ENCODE assay signal across 6 cellular contexts in the genomic region with DNA sequence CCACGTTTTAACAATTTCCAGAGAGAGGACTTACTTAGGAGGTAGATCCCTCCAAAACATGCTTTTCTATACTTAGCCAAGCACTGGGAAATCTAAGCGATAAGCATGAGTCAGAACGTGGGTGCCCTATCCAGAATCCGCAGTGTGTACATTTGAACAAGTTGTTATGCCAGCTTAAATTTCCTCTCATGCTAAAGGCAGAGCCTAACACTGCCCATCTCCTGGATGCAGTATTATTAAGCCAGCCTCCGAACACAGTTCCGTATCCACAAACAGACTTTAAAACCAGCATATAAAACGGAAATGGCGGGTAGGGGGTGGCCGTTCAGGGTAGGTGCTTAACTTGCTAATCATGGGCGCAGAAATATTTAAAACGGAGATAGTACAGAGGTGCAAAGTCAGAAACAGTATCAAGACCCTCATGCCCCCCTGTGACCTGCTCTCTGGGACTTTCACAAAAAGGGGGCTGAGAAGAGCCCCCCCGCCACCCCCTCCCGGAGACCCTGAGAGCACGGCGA. TPM values are rescaled to one million over a fixed set of nuclear protein-coding genes. Genes with fewer than 3 reads are reported as not detected.
DNase-seq lines count a peak whose midpoint lies in the region; ATAC-seq, FAIRE-seq and TF ChIP-seq lines count a peak whose summit lies in the region.

No MANE protein-coding gene starts in this region.

- TF ChIP-seq POLR2A in H1 (IDR thresholded peaks at IDR 0.05; ENCODE audit: control extremely low read depth in 1 of 2, low read depth in 2 of 2, low read length in 2 of 2): no peak

- H3K79me1 ChIP-seq in H1 (ENCODE audit: low read depth, low read length): no peaks in the 10 kb centered on the region

- no peak for TF ChIP-seq RAD21 in H1 (IDR thresholded peaks at IDR 0.05 in 1 of 2, conservative IDR thresholded peaks at IDR 0.05 in 1 of 2; ENCODE audit: low read depth in 2 of 2, low read length in 2 of 2)

- H3K36me3 ChIP-seq in H1 (ENCODE audit: control insufficient read depth in 2 of 4, insufficient read depth in 4 of 4, low read length in 3 of 4): no peaks in the 10 kb centered on the region; a peak in 1 of 8 replicates

- H4K5ac ChIP-seq in H1 (ENCODE audit: insufficient read length, low read depth, low read length): no peak overlapping the region

- no peak overlapping the region for H2AK5ac ChIP-seq in H1 (ENCODE audit: low read depth, low read length)

- H3K18ac ChIP-seq in H1 (ENCODE audit: extremely low read depth, low read length): no peak overlapping the region

- H3K14ac ChIP-seq in H1 (ENCODE audit: insufficient read length): no peak overlapping the region

- ATAC-seq in omental fat pad (ENCODE audit: low FRiP score) (peak; percentile 33), GM21717 (IDR thresholded peaks at IDR 0.05; ENCODE audit: unreplicated experiment) (no peak), HG03460 (IDR thresholded peaks at IDR 0.05; ENCODE audit: unreplicated experiment) (no peak)

- H3K79me2 ChIP-seq in H1 (ENCODE audit: control insufficient read depth in 1 of 2, insufficient read depth in 2 of 2, low read length in 2 of 2): no peaks in the 10 kb centered on the region

- TF ChIP-seq EP300 in H1 (IDR thresholded peaks at IDR 0.05; ENCODE audit: borderline replicate concordance in 1 of 2, low read depth in 2 of 2, low read length in 2 of 2): no peak

- no peak overlapping the region for H2BK5ac ChIP-seq in H1 (ENCODE audit: low read depth, low read length)

- no peak overlapping the region for H3K27ac ChIP-seq in H1 (ENCODE audit: low read depth, low read length)

- H2AFZ ChIP-seq in H1 (ENCODE audit: low read length): peak overlapping the region; percentile 77

- no peak overlapping the region for H3K56ac ChIP-seq in H1 (replicated peaks; ENCODE audit: insufficient read length, low read depth, low read length)

- CTCF ChIA-PET in H1 (lab: Charles Lee; ENCODE audit: partially characterized antibody): interaction anchor here (0.5 to 3.0 kb wide), 4 partner anchors 11 to 1803 kb away, joined by 3 to 11 read pairs (median 5); partner anchors contain the start of gene TERC

- no peak overlapping the region for H2BK20ac ChIP-seq in H1 (ENCODE audit: low read length)

- no peak overlapping the region for H3K4ac ChIP-seq in H1 (replicated peaks; ENCODE audit: insufficient read length, low read depth, low read length)

- H4K8ac ChIP-seq in H1 (ENCODE audit: extremely low read depth, insufficient read depth, low read length): peak overlapping the region; percentile 86; the same call in 1 of the 2 replicates

- 33% methylated on average over 15 of the region's 15 CpGs; no CpG with 5 or more reads in 1 of the 2 experiments for WGBS in H1 (ENCODE audit: extremely low coverage in 1 of 2, insufficient coverage in 1 of 2, insufficient read length in 1 of 2, insufficient replicate concordance in 2 of 2, low coverage in 1 of 2, low lambda C conversion rate in 2 of 2, missing lambda C conversion rate in 1 of 2), 2 experiments

- H2BK15ac ChIP-seq in H1 (ENCODE audit: low read length): no peak overlapping the region

- peaks cover 7 to 20% (median 10%) of the 10 kb centered on the region in 4 experiments; a peak in 6 of 7 replicates for H3K4me1 ChIP-seq in H1 (replicated peaks in 1 of 4; ENCODE audit: control insufficient read depth in 3 of 4, insufficient read depth in 4 of 4, low read length in 3 of 4)

- peak overlapping the region; percentile 79 to 93 for H3K4me2 ChIP-seq in H1 (ENCODE audit: insufficient read depth in 1 of 2, low read depth in 2 of 2, low read length in 2 of 2)

- H3K23me2 ChIP-seq in H1 (ENCODE audit: low read depth, low read length): peaks cover 4% of the 10 kb centered on the region; the same call in 1 of the 2 replicates

- H3K23ac ChIP-seq in H1 (ENCODE audit: insufficient read length): no peak overlapping the region

- H3K27me3 ChIP-seq in H1 (replicated peaks in 1 of 4; ENCODE audit: control insufficient read depth in 3 of 4, extremely low read depth in 1 of 4, insufficient read depth in 3 of 4, low read length in 3 of 4): peaks cover 0 to 7% (median 4%) of the 10 kb centered on the region in 4 experiments; a peak in 6 of 7 replicates

- no peak for FAIRE-seq in H1 (lab: Jason Lieb, UNC)

- H3K9ac ChIP-seq in H1 (replicated peaks in 1 of 4; ENCODE audit: extremely low read depth in 1 of 4, low read depth in 3 of 4, low read length in 3 of 4): peak overlapping the region in 2 of 4 experiments; percentile 37 to 63; a peak in 4 of 7 replicates

- POLR2A ChIA-PET in H1 (lab: Charles Lee; ENCODE audit: partially characterized antibody): interaction anchor here (0.9 to 3.8 kb wide), 4 partner anchors 14 to 39 kb away, joined by 3 to 20 read pairs (median 4); partner anchors contain the start of gene MYNN

- DNase-seq in GF-D8 (lab: John Stamatoyannopoulos, UW) (peak; percentile 47), NCI-H510A treated with DMSO at 0.1 percent for 48 hours (lab: John Stamatoyannopoulos, UW) (peak; percentile 75), H1 (ENCODE audit: low read depth in 1 of 2, low spot score in 2 of 2) (no peak), omental fat pad (ENCODE audit: low spot score) (no peak)

- H2BK120ac ChIP-seq in H1 (replicated peaks; ENCODE audit: low read depth, low read length): no peak overlapping the region

- H4K91ac ChIP-seq in H1 (replicated peaks; ENCODE audit: insufficient read length, low read length): no peak overlapping the region

- H2BK12ac ChIP-seq in H1 (ENCODE audit: low read depth, low read length): no peak overlapping the region

- H3K9me3 ChIP-seq in H1 (ENCODE audit: insufficient read depth in 2 of 2, low read depth in 1 of 2, low read length in 1 of 2): no peaks in the 10 kb centered on the region; a peak in 1 of 4 replicates

- peak overlapping the region; percentile 54 to 73 (median 68) for H3K4me3 ChIP-seq in H1 (ENCODE audit: extremely low read depth in 1 of 4, insufficient read depth in 2 of 4, low read depth in 3 of 4, low read length in 4 of 4)

- no peak for TF ChIP-seq CTCF in H1 (IDR thresholded peaks at IDR 0.05; ENCODE audit: control extremely low read depth in 1 of 3, insufficient read depth in 1 of 3, low read depth in 1 of 3, low read length in 3 of 3)
- no peak for TF ChIP-seq CTCF in omental fat pad (IDR thresholded peaks at IDR 0.05)

- H4K20me1 ChIP-seq in H1 (replicated peaks in 1 of 2; ENCODE audit: control insufficient read depth in 1 of 2, insufficient read depth in 2 of 2, low read length in 2 of 2): no peaks in the 10 kb centered on the region

RNA-seq across cellular contexts. Expression of gene LRRIQ4, which starts 1.0 kb away (rescaled TPM):
- not detected in 2 replicates for total RNA-seq in H1 (2021; fragmentation: NEBNext Ultra II Directional; extraction: Animal tissue kit (Norgen Biotek cat#: 25700))
- polyA plus RNA-seq in H1 (2011; rRNA removed): 0.08 and 0.14 TPM in 2 replicates
- 0.10 TPM for polyA plus RNA-seq in H1 (2011; cell fraction: cytosol; rRNA removed)
- polyA plus RNA-seq in H1 (2011; cell fraction: nucleus; rRNA removed): 0.17 TPM
- polyA plus RNA-seq in H1 (2012, experiment 1 of 2): 0.17 TPM in 1 of 4 replicates, not detected in the others
- not detected for polyA plus RNA-seq in H1 (2012, experiment 2 of 2)
- 0.04 TPM for polyA plus RNA-seq in H1 (2013, experiment 1 of 2)
- 0.07 TPM for polyA plus RNA-seq in H1 (2013, experiment 2 of 2)
- 0.25 TPM in 1 of 2 replicates, not detected in the other for polyA minus RNA-seq in H1 (2011; rRNA and poly(A)+ RNA removed)
- not detected for polyA minus RNA-seq in H1 (2011; cell fraction: cytosol; rRNA and poly(A)+ RNA removed)
- not detected for polyA minus RNA-seq in H1 (2011; cell fraction: nucleus; rRNA and poly(A)+ RNA removed)
- total RNA-seq in omental fat pad: under 1 TPM in 1 of 4 donors, not detected in 3; 0.25 TPM

RNA-seq across cellular contexts. Expression of gene LRRC34, which starts 1.0 kb away (rescaled TPM):
- 3.3 and 4.6 TPM in 2 replicates for total RNA-seq in H1 (2021; fragmentation: NEBNext Ultra II Directional; extraction: Animal tissue kit (Norgen Biotek cat#: 25700))
- 3.0 and 4.1 TPM in 2 replicates for polyA plus RNA-seq in H1 (2011; rRNA removed)
- polyA plus RNA-seq in H1 (2011; cell fraction: cytosol; rRNA removed): 4.9 TPM
- polyA plus RNA-seq in H1 (2011; cell fraction: nucleus; rRNA removed): 3.2 TPM
- 3.1 to 5.3 TPM (median 3.7 TPM) in 4 replicates for polyA plus RNA-seq in H1 (2012, experiment 1 of 2)
- 0.83 TPM for polyA plus RNA-seq in H1 (2012, experiment 2 of 2)
- 2.7 TPM for polyA plus RNA-seq in H1 (2013, experiment 1 of 2)
- polyA plus RNA-seq in H1 (2013, experiment 2 of 2): 3.0 TPM
- 2.1 and 5.4 TPM in 2 replicates for polyA minus RNA-seq in H1 (2011; rRNA and poly(A)+ RNA removed)
- 3.2 TPM for polyA minus RNA-seq in H1 (2011; cell fraction: cytosol; rRNA and poly(A)+ RNA removed)
- 8.2 TPM for polyA minus RNA-seq in H1 (2011; cell fraction: nucleus; rRNA and poly(A)+ RNA removed)
- total RNA-seq in omental fat pad: 10 to 100 TPM in 1 of 4 donors, 1 to 10 TPM in 3; 1.9 to 14.8 (median 2.7) TPM

RNA-seq across cellular contexts. Expression of gene MYNN, which starts 38.5 kb away (rescaled TPM):
- total RNA-seq in H1 (2021; fragmentation: NEBNext Ultra II Directional; extraction: Animal tissue kit (Norgen Biotek cat#: 25700)): 13.9 and 15.2 TPM in 2 replicates
- 3.6 and 7.3 TPM in 2 replicates for polyA plus RNA-seq in H1 (2011; rRNA removed)
- polyA plus RNA-seq in H1 (2011; cell fraction: cytosol; rRNA removed): 8.8 TPM
- 6.2 TPM for polyA plus RNA-seq in H1 (2011; cell fraction: nucleus; rRNA removed)
- polyA plus RNA-seq in H1 (2012, experiment 1 of 2): 10.1 to 14.0 TPM (median 11.3 TPM) in 4 replicates
- 0.71 TPM for polyA plus RNA-seq in H1 (2012, experiment 2 of 2)
- polyA plus RNA-seq in H1 (2013, experiment 1 of 2): 11.6 TPM
- 10.1 TPM for polyA plus RNA-seq in H1 (2013, experiment 2 of 2)
- 18.1 and 36.8 TPM in 2 replicates for polyA minus RNA-seq in H1 (2011; rRNA and poly(A)+ RNA removed)
- polyA minus RNA-seq in H1 (2011; cell fraction: cytosol; rRNA and poly(A)+ RNA removed): 12.3 TPM
- 19.1 TPM for polyA minus RNA-seq in H1 (2011; cell fraction: nucleus; rRNA and poly(A)+ RNA removed)
- total RNA-seq in omental fat pad: 10 to 100 TPM; 12.2 to 19.5 (median 15.7) TPM

RNA-seq across cellular contexts. Expression of gene ACTRT3, which starts 42.3 kb away (rescaled TPM):
- 5.9 and 7.1 TPM in 2 replicates for total RNA-seq in H1 (2021; fragmentation: NEBNext Ultra II Directional; extraction: Animal tissue kit (Norgen Biotek cat#: 25700))
- polyA plus RNA-seq in H1 (2011; rRNA removed): 3.0 and 3.4 TPM in 2 replicates
- polyA plus RNA-seq in H1 (2011; cell fraction: cytosol; rRNA removed): 3.7 TPM
- 2.8 TPM for polyA plus RNA-seq in H1 (2011; cell fraction: nucleus; rRNA removed)
- polyA plus RNA-seq in H1 (2012, experiment 1 of 2): 4.5 to 5.9 TPM (median 4.8 TPM) in 4 replicates
- 1.4 TPM for polyA plus RNA-seq in H1 (2012, experiment 2 of 2)
- polyA plus RNA-seq in H1 (2013, experiment 1 of 2): 3.0 TPM
- 3.0 TPM for polyA plus RNA-seq in H1 (2013, experiment 2 of 2)
- polyA minus RNA-seq in H1 (2011; rRNA and poly(A)+ RNA removed): 7.5 and 9.0 TPM in 2 replicates
- 1.1 TPM for polyA minus RNA-seq in H1 (2011; cell fraction: cytosol; rRNA and poly(A)+ RNA removed)
- polyA minus RNA-seq in H1 (2011; cell fraction: nucleus; rRNA and poly(A)+ RNA removed): 6.1 TPM
- total RNA-seq in omental fat pad: 1 to 10 TPM; 2.3 to 4.8 (median 2.8) TPM

RNA-seq across cellular contexts. Expression of gene TERC, which starts 46.8 kb away (rescaled TPM):
- total RNA-seq in H1 (2021; fragmentation: NEBNext Ultra II Directional; extraction: Animal tissue kit (Norgen Biotek cat#: 25700)): 14.0 and 17.0 TPM in 2 replicates
- polyA plus RNA-seq in H1 (2011; rRNA removed): 2.3 and 5.4 TPM in 2 replicates
- polyA plus RNA-seq in H1 (2011; cell fraction: cytosol; rRNA removed): 1.5 TPM
- polyA plus RNA-seq in H1 (2011; cell fraction: nucleus; rRNA removed): 8.6 TPM
- polyA plus RNA-seq in H1 (2012, experiment 1 of 2): 0.50 TPM in 1 of 4 replicates, not detected in the others
- not detected for polyA plus RNA-seq in H1 (2012, experiment 2 of 2)
- 0.65 TPM for polyA plus RNA-seq in H1 (2013, experiment 1 of 2)
- 0.87 TPM for polyA plus RNA-seq in H1 (2013, experiment 2 of 2)
- polyA minus RNA-seq in H1 (2011; rRNA and poly(A)+ RNA removed): 7.1 and 10.0 TPM in 2 replicates
- polyA minus RNA-seq in H1 (2011; cell fraction: cytosol; rRNA and poly(A)+ RNA removed): 152 TPM
- polyA minus RNA-seq in H1 (2011; cell fraction: nucleus; rRNA and poly(A)+ RNA removed): 326 TPM
- total RNA-seq in omental fat pad: 100 to 1,000 TPM in 3 of 4 donors, 10 to 100 TPM in 1; 54.1 to 206 (median 162) TPM

Comparison
In these comparisons a context has a peak if more than half of its experiments do, and no peak if none do; other contexts are left out.
1. DNase-seq: peak in GF-D8 (single experiment) and NCI-H510A treated with DMSO at 0.1 percent for 48 hours (single experiment); none in H1 (0 of 2) and omental fat pad (single experiment).